Comparison of ENCODE assay signal across 8 cellular contexts in the genomic region with DNA sequence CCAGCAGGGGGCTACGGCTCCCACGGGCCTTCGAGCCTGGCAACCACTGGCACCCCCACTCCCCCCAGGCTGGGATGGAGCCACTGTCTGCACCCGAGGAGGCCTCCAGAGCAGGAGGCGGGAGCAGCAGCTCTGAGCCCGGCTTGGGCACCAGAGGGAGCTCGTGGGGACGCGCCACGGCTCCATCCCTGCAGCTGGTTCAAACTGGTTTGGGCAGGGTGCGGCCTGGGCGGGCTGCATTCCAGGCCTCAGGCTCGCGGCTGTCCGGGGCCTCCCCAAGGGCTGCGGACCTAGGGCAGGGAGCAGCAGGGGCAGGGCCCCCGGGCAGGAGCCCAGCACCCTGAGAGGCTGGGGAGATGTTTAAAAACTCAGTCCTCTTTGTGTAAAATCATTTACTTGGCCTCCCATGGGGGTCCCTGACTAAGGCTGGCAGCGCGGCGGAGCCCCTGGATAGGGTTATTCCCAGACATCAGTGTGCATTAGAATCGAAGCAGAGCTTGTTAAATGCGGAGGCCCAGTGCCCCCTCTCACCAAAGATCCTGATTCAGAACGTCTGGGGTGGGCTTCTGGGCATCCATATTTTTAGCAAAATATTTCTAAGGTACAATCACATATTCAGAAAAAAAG. TPM values are rescaled to one million over a fixed set of nuclear protein-coding genes. Genes with fewer than 3 reads are reported as not detected.
DNase-seq lines count a peak whose midpoint lies in the region; TF ChIP-seq lines count a peak whose summit lies in the region.

No MANE protein-coding gene starts in this region.

- in situ Hi-C loops in GM23248 (cut with MboI) = loop anchor here (10.0 kb wide), 1 partner anchor 144 kb away; a partner anchor contains a TSS

- H3K4me1 ChIP-seq in ES-I3 (ENCODE audit: insufficient read depth, low read length) = peaks cover 20% of the 10 kb centered on the region; the same call in 1 of the 2 replicates
- peaks cover 20% of the 10 kb centered on the region for H3K4me1 ChIP-seq in GM23248 (ENCODE audit: insufficient read depth)
- H3K4me1 ChIP-seq in SK-N-SH (ENCODE audit: control insufficient read depth in 1 of 2, insufficient read depth in 2 of 2, low read depth in 1 of 2, low read length in 1 of 2) = peaks cover 12 to 21% of the 10 kb centered on the region in 2 experiments
- peaks cover 0 to 50% (median 17%) of the 10 kb centered on the region in 4 donors for H3K4me1 ChIP-seq in tibial nerve

- H3K4me3 ChIP-seq in GM23248 (peak overlapping the region; percentile 51; the same call in 1 of the 2 replicates), LNCaP clone FGC (ENCODE audit: low read depth, low read length) (no peak overlapping the region), SK-N-SH (ENCODE audit: low read depth in 2 of 2, low read length in 1 of 2) (no peak overlapping the region; a peak in 1 of 4 replicates), tibial nerve (peak overlapping the region in 2 of 4 donors; percentile 16 to 31)

- H4K20me1 ChIP-seq in GM23248 (ENCODE audit: insufficient read depth) (no peaks in the 10 kb centered on the region), SK-N-SH (ENCODE audit: insufficient read depth) (no peaks in the 10 kb centered on the region)

- H3K9me3 Mint-ChIP-seq in activated naive CD8-positive, alpha-beta T cell (ENCODE audit: low read depth) = no peaks in the 10 kb centered on the region

- H3K4me2 ChIP-seq in GM23248 (ENCODE audit: unreplicated experiment) = peak overlapping the region; percentile 65
- H3K4me2 ChIP-seq in SK-N-SH = peak overlapping the region; percentile 50; the same call in 1 of the 2 replicates

- H3F3A ChIP-seq in GM23248 (ENCODE audit: insufficient read depth) (0 out of 2 replicates have a peak, but pooled peaks cover 9% of the 10 kb centered on the region), SK-N-SH (replicated peaks; ENCODE audit: insufficient read depth) (peaks cover 10% of the 10 kb centered on the region)

- TF ChIP-seq EP300 in SK-N-SH (IDR thresholded peaks at IDR 0.05; ENCODE audit: borderline replicate concordance in 1 of 2, low read depth in 1 of 2, low read length in 1 of 2) = peak; percentile 30 to 36; a peak in 2 of 4 replicates
- TF ChIP-seq EP300 in tibial nerve (IDR thresholded peaks at IDR 0.05) = peak; percentile 83 to 85

- peak; percentile 48 to 57 for TF ChIP-seq POLR2A in tibial nerve (IDR thresholded peaks at IDR 0.05)

- DNase-seq in GM23248 (peak; percentile 97), LNCaP clone FGC (ENCODE audit: low read depth) (peak; percentile 62), SK-N-SH (peak; percentile 94), head of caudate nucleus (peak; percentile 70 to 96 (median 88)), pons (ENCODE audit: low spot score) (peak; percentile 79), tibial nerve (ENCODE audit: low spot score in 2 of 2) (peak; percentile 79 to 80)

- H3K4me3 Mint-ChIP-seq in activated naive CD8-positive, alpha-beta T cell = no peak overlapping the region

- 3 to 4% methylated on average over 15 to 23 of the region's 23 CpGs for WGBS in GM23248 (ENCODE audit: low coverage in 1 of 2, low lambda C conversion rate in 2 of 2, missing lambda C conversion rate in 2 of 2), 2 experiments
- WGBS in SK-N-SH (ENCODE audit: low lambda C conversion rate) = 31% methylated on average over 8 of the region's 23 CpGs
- 7% methylated on average over 16 to 22 of the region's 23 CpGs for WGBS in tibial nerve, 2 donors

- CTCF ChIA-PET in SK-N-SH (lab: Yijun Ruan, JAX) = interaction anchor here (0.6 to 11.3 kb wide), 18 partner anchors 9 to 190 kb away, joined by 3 to 340 read pairs (median 4); a partner anchor contains a TSS

- peak; percentile 40 for TF ChIP-seq RAD21 in SK-N-SH (IDR thresholded peaks at IDR 0.05; ENCODE audit: low read length)

- TF ChIP-seq CTCF in LNCaP clone FGC (IDR thresholded peaks at IDR 0.05; ENCODE audit: control insufficient read depth, extremely low read depth, insufficient read depth) = peak; percentile 96
- TF ChIP-seq CTCF in SK-N-SH (IDR thresholded peaks at IDR 0.05) = peak; percentile 74
- peak; percentile 82 to 93 (median 84) for TF ChIP-seq CTCF in tibial nerve (IDR thresholded peaks at IDR 0.05)

- H3K79me2 ChIP-seq in GM23248 (ENCODE audit: insufficient read depth) (0 out of 2 replicates have a peak, but pooled peaks cover 1% of the 10 kb centered on the region), SK-N-SH (ENCODE audit: insufficient read depth) (peaks cover under 1% of the 10 kb centered on the region)

- H3K9ac ChIP-seq in ES-I3 (ENCODE audit: low read depth, low read length) (0 out of 2 replicates have a peak overlapping the region, but pooled peaks have one; percentile 21), GM23248 (peak overlapping the region; percentile 95), SK-N-SH (peak overlapping the region; percentile 78)

- peak overlapping the region; percentile 97 for H2AFZ ChIP-seq in GM23248
- peak overlapping the region; percentile 96 for H2AFZ ChIP-seq in SK-N-SH (ENCODE audit: low read depth)

- H3K36me3 ChIP-seq in ES-I3 (ENCODE audit: insufficient read depth, low read length) = no peaks in the 10 kb centered on the region
- H3K36me3 ChIP-seq in GM23248 (ENCODE audit: low read depth) = no peaks in the 10 kb centered on the region
- H3K36me3 ChIP-seq in SK-N-SH (replicated peaks in 1 of 2; ENCODE audit: control insufficient read depth in 1 of 2, insufficient read depth in 2 of 2, low read length in 1 of 2) = no peaks in the 10 kb centered on the region
- no peaks in the 10 kb centered on the region for H3K36me3 ChIP-seq in tibial nerve

- intact Hi-C loops in head of caudate nucleus (cut with DNase I) = no loop called here

- H3K27ac ChIP-seq in GM23248 = peak overlapping the region; percentile 77
- peak overlapping the region; percentile 73 to 80 for H3K27ac ChIP-seq in SK-N-SH (ENCODE audit: low read depth in 2 of 2, low read length in 1 of 2)
- H3K27ac ChIP-seq in tibial nerve = peak overlapping the region; percentile 81 to 97 (median 94)

- H3K27me3 Mint-ChIP-seq in activated naive CD8-positive, alpha-beta T cell = no peaks in the 10 kb centered on the region

- POLR2A ChIA-PET in SK-N-SH (lab: Yijun Ruan, JAX) = interaction anchor here (0.5 to 1.8 kb wide), 4 partner anchors 24 to 167 kb away, joined by 3 to 23 read pairs (median 6); a partner anchor contains a TSS

- no peaks in the 10 kb centered on the region for H3K27me3 ChIP-seq in GM23248 (replicated peaks; ENCODE audit: insufficient read depth)
- H3K27me3 ChIP-seq in SK-N-SH (ENCODE audit: insufficient read depth) = no peaks in the 10 kb centered on the region
- no peaks in the 10 kb centered on the region for H3K27me3 ChIP-seq in tibial nerve

- H3K27ac Mint-ChIP-seq in activated naive CD8-positive, alpha-beta T cell = peak overlapping the region; percentile 81

- H3K9me2 ChIP-seq in GM23248 (ENCODE audit: insufficient read depth) (no peaks in the 10 kb centered on the region), SK-N-SH (no peaks in the 10 kb centered on the region)

- H3K4me1 Mint-ChIP-seq in activated naive CD8-positive, alpha-beta T cell (ENCODE audit: low read depth) = peaks cover 15% of the 10 kb centered on the region

- no peaks in the 10 kb centered on the region for H3K9me3 ChIP-seq in ES-I3 (ENCODE audit: control insufficient read depth, insufficient read depth, low read length)
- H3K9me3 ChIP-seq in GM23248 (ENCODE audit: low read depth) = no peaks in the 10 kb centered on the region
- H3K9me3 ChIP-seq in SK-N-SH = no peaks in the 10 kb centered on the region
- no peaks in the 10 kb centered on the region for H3K9me3 ChIP-seq in tibial nerve

- no peaks in the 10 kb centered on the region for H3K36me3 Mint-ChIP-seq in activated naive CD8-positive, alpha-beta T cell

TF ChIP-seq in SK-N-SH, 30 proteins besides CTCF, POLR2A, EP300 and RAD21 (continues in another document):
- peak; percentile 87 for TF ChIP-seq TEAD4 (IDR thresholded peaks at IDR 0.05; ENCODE audit: borderline replicate concordance, insufficient read depth)
- peak; percentile 47; the same call in 1 of the 2 replicates for TF ChIP-seq SIN3A (IDR thresholded peaks at IDR 0.05; ENCODE audit: borderline replicate concordance, low read depth, low read length)
- TF ChIP-seq YY1 (IDR thresholded peaks at IDR 0.05; ENCODE audit: low read depth) = peak; percentile 65; the same call in 1 of the 2 replicates
- peak; percentile 35; the same call in 1 of the 2 replicates for TF ChIP-seq MEF2A (IDR thresholded peaks at IDR 0.05; ENCODE audit: borderline replicate concordance, low read depth)
- TF ChIP-seq SMC3 (IDR thresholded peaks at IDR 0.05; ENCODE audit: low read depth, low read length) = no peak; the same call in none of the 2 replicates
- peak; percentile 46; the same call in 1 of the 2 replicates for TF ChIP-seq MXI1 (IDR thresholded peaks at IDR 0.05; ENCODE audit: low read depth, low read length)
- no peak for TF ChIP-seq RFX5 (IDR thresholded peaks at IDR 0.05; ENCODE audit: low read length)
- TF ChIP-seq, protein P1, sequence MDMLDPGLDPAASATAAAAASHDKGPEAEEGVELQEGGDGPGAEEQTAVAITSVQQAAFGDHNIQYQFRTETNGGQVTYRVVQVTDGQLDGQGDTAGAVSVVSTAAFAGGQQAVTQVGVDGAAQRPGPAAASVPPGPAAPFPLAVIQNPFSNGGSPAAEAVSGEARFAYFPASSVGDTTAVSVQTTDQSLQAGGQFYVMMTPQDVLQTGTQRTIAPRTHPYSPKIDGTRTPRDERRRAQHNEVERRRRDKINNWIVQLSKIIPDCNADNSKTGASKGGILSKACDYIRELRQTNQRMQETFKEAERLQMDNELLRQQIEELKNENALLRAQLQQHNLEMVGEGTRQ (IDR thresholded peaks at IDR 0.05; ENCODE audit: borderline replicate concordance, low read depth, low read length) = no peak
- no peak for TF ChIP-seq JUND (IDR thresholded peaks at IDR 0.05)
- TF ChIP-seq TCF12 (IDR thresholded peaks at IDR 0.05) = peak; percentile 64; the same call in 1 of the 2 replicates
- peak; percentile 84; the same call in 1 of the 2 replicates for TF ChIP-seq TAF1 (IDR thresholded peaks at IDR 0.05; ENCODE audit: borderline replicate concordance, low read depth, low read length)

RNA-seq across cellular contexts. Expression of a gene that starts 4.1 kb away (rescaled TPM):
- total RNA-seq in GM23248 (2014; rRNA removed; shearing (Covaris generic)) = 12.6 and 17.7 TPM in 2 replicates
- polyA plus RNA-seq in GM23248 (2016; fragmentation: Nextera tagmentation; extraction: Ambion mirVana) (16.8 and 18.4 TPM in 2 replicates), SK-N-SH (2012; rRNA removed) (23.3 and 43.8 TPM in 2 replicates)
- 22.2 and 30.8 TPM in 2 replicates for polyA plus RNA-seq in SK-N-SH (2012; cell fraction: cytosol; rRNA removed)
- polyA plus RNA-seq in SK-N-SH (2012; cell fraction: nucleus; rRNA removed) = 17.8 and 20.9 TPM in 2 replicates
- under 1 TPM; 0.30 to 0.84 (median 0.51) TPM for total RNA-seq in tibial nerve

RNA-seq across cellular contexts. Expression of a gene that starts 59.4 kb away (rescaled TPM):
- total RNA-seq in GM23248 (2014; rRNA removed; shearing (Covaris generic)) = not detected in 2 replicates
- polyA plus RNA-seq in GM23248 (2016; fragmentation: Nextera tagmentation; extraction: Ambion mirVana) (0.16 and 0.34 TPM in 2 replicates), SK-N-SH (2012; rRNA removed) (0.49 and 0.57 TPM in 2 replicates)
- 0.56 and 0.60 TPM in 2 replicates for polyA plus RNA-seq in SK-N-SH (2012; cell fraction: cytosol; rRNA removed)
- polyA plus RNA-seq in SK-N-SH (2012; cell fraction: nucleus; rRNA removed) = 0.45 and 0.76 TPM in 2 replicates
- total RNA-seq in tibial nerve = 1 to 10 TPM; 2.4 to 3.8 (median 3.5) TPM

Comparison
In these comparisons a context has a peak if more than half of its experiments do, and no peak if none do; other contexts are left out.
1. H3K9ac ChIP-seq: peak in every context shown above with its lines; median percentile 95 in GM23248; 78 in SK-N-SH; 21 in ES-I3.